15 cellular contexts compared by ENCODE assay signal in the genomic region with DNA sequence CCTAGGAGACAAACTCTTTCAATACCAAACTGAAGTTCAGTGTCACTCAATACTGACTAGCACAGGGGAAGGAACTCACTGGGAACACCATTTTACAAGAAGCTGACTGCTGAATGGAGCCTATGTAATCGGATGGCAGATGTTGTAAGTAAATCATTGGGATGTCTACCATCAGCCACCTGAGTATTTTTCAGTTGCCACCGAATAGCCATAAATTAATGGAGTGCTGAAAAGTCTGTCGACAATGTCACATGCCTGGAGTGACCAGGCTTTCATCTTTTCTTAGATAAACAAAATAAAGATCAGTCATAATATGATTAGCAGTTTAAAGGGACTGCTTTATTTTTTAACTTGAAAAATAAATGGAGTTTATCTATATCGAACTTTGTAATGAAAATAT.
"Had no signal": no experiment of that assay in that cellular context is flagged by ENCODE, and none has a peak within 500 bp of the region (broad histone marks: within the 10 kb centered on the region; RNA-seq: fewer than 3 reads in every experiment).

No MANE protein-coding gene starts in this region.

- ATAC-seq: esophagus mucosa; gastrocnemius medialis; left lobe of liver; stimulated activated naive B cell treated with anti-CD40 and anti-IgM and Interleukin-4, amounts not matched to agents 10 μg/mL and 1 μg/mL and 100 μg/mL, for 72 hours; WTC11 had no signal

- DNase-seq: activated CD4-positive, alpha-beta memory T cell treated with anti-CD3 and anti-CD28 coated beads for 36 hours; activated CD4-positive, alpha-beta T cell treated with anti-CD3 and anti-CD28 coated beads for 4 hours; activated gamma-delta T cell treated with Interleukin-2 at 50 U/mL for 16 hours; activated naive CD8-positive, alpha-beta T cell treated with anti-CD3 and anti-CD28 coated beads for 36 hours; activated T-cell treated with anti-CD3 and anti-CD28 coated beads for 4 hours; amniotic stem cell; effector CD8-positive, alpha-beta T cell; gastrocnemius medialis; head of caudate nucleus; occipital lobe; retina; stimulated activated naive B cell treated with anti-CD40 and anti-IgM and Interleukin-4, amounts not matched to agents 10 μg/mL and 1 μg/mL and 100 μg/mL, for 72 hours had no signal
